14 cellular contexts compared by ENCODE assay signal in genomic region chr12:110687770-110688169, GRCh38. TPM values are rescaled to one million over a fixed set of nuclear protein-coding genes. Genes with fewer than 3 reads are reported as not detected.
DNase-seq lines count a peak whose midpoint lies in the region; ATAC-seq, FAIRE-seq and TF ChIP-seq lines count a peak whose summit lies in the region.
"Had no signal": no experiment of that assay in that cellular context is flagged by ENCODE, and none has a peak within 500 bp of the region (broad histone marks: within the 10 kb centered on the region; RNA-seq: fewer than 3 reads in every experiment).

No MANE protein-coding gene starts in this region.

- H3K27ac ChIP-seq in BLaER1 treated with 17β-estradiol and CSF1 and Interleukin-3, amounts not matched to agents 10 nM and 100 nM: peak overlapping the region in 9 of 11 experiments; percentile 1 to 96 (median 90); a peak in 18 of 22 replicates
- no peak overlapping the region for H3K27ac ChIP-seq in mesendoderm (ENCODE audit: low read depth, low read length)

- peak overlapping the region; percentile 78 for H3K56ac ChIP-seq in mesendoderm (ENCODE audit: low read length)

- H3K9me3 ChIP-seq in BLaER1 treated with 17β-estradiol and CSF1 and Interleukin-3, amounts not matched to agents 10 nM and 100 nM (replicated peaks in 1 of 11): peaks cover 0 to 25% (median 19%) of the 10 kb centered on the region in 11 experiments; a peak in 16 of 22 replicates

- H2BK120ac ChIP-seq in mesendoderm (ENCODE audit: low read depth, low read length): no peak overlapping the region

- H3K23ac ChIP-seq in mesendoderm (ENCODE audit: low read length): no peak overlapping the region

- POLR2A ChIA-PET in WTC11 (lab: Charles Lee): no interaction called here

- H4K20me1 ChIP-seq in BLaER1 treated with 17β-estradiol and CSF1 and Interleukin-3, amounts not matched to agents 10 nM and 100 nM: peaks cover 0 to 23% (median 5%) of the 10 kb centered on the region in 11 experiments; a peak in 9 of 22 replicates

- peaks cover 72 to 79% (median 74%) of the 10 kb centered on the region in 10 experiments for H3K4me1 ChIP-seq in BLaER1 treated with 17β-estradiol and CSF1 and Interleukin-3, amounts not matched to agents 10 nM and 100 nM
- H3K4me1 ChIP-seq in mesendoderm (ENCODE audit: control insufficient read depth, low read depth, low read length): peaks cover 6% of the 10 kb centered on the region

- no peak overlapping the region for H2BK15ac ChIP-seq in mesendoderm (replicated peaks; ENCODE audit: low read depth)

- H3K4me2 ChIP-seq in BLaER1 treated with 17β-estradiol and CSF1 and Interleukin-3, amounts not matched to agents 10 nM and 100 nM: peak overlapping the region; percentile 93 to 100 (median 99)
- no peak overlapping the region for H3K4me2 ChIP-seq in mesendoderm (ENCODE audit: low read length)

- H4K5ac ChIP-seq in mesendoderm (ENCODE audit: low read length): no peak overlapping the region

- DNase-seq in GM12865 (ENCODE audit: low read depth): peak; percentile 61
- DNase-seq in WTC11 (ENCODE audit: low spot score): no peak
- no peak for DNase-seq in mesendoderm
- no peak for DNase-seq in H54 (ENCODE audit: insufficient read length, low spot score)
- no peak for DNase-seq in NCI-H69 (lab: John Stamatoyannopoulos, UW)
- DNase-seq in G401 (ENCODE audit: low spot score): no peak
- DNase-seq: Calu3; central memory CD4-positive, alpha-beta T cell; GOT3; PC-3; stimulated activated CD8-positive, alpha-beta memory T cell treated with anti-CD3 and anti-CD28 coated beads, Interleukin-4, amount 100 ng/mL, for 48 hours had no signal

- no peak for FAIRE-seq in H54 (lab: Jason Lieb, UNC)
- FAIRE-seq: frontal cortex had no signal

- peak overlapping the region; percentile 69 to 91 (median 80) for H3K4me3 ChIP-seq in BLaER1 treated with 17β-estradiol and CSF1 and Interleukin-3, amounts not matched to agents 10 nM and 100 nM
- H3K4me3 ChIP-seq in GM12865 (ENCODE audit: low read depth, low read length) (peak overlapping the region; percentile 77), mesendoderm (ENCODE audit: low read length) (no peak overlapping the region)

- in situ Hi-C loops in G401 (cut with HindIII; ENCODE audit: low sequenced_read_pairs): no loop called here

- CTCF ChIA-PET in WTC11 (lab: Charles Lee): no interaction called here

- no peaks in the 10 kb centered on the region for H3K79me1 ChIP-seq in mesendoderm (ENCODE audit: low read length)

- H4K8ac ChIP-seq in mesendoderm (ENCODE audit: low read depth, low read length): no peak overlapping the region

- no peak overlapping the region for H3K18ac ChIP-seq in mesendoderm (ENCODE audit: low read length)

- H3K36me3 Mint-ChIP-seq in WTC11: peaks cover 8% of the 10 kb centered on the region; the same call in 1 of the 2 replicates

- TF ChIP-seq CTCF in GM12865 (IDR thresholded peaks at IDR 0.05; ENCODE audit: insufficient read depth, low read depth, low read length, missing control alignments): no peak
- TF ChIP-seq CTCF in WTC11 (IDR thresholded peaks at IDR 0.05): no peak

- no CpG with 5 or more reads among the region's 3 CpGs for WGBS in mesendoderm (ENCODE audit: extremely low coverage, insufficient coverage, low lambda C conversion rate)

- H3K27me3 Mint-ChIP-seq in WTC11 (ENCODE audit: low read depth): peaks cover 32% of the 10 kb centered on the region

- H3K27ac Mint-ChIP-seq in WTC11: no peak overlapping the region

- H3K79me2 ChIP-seq in mesendoderm (ENCODE audit: control insufficient read depth, insufficient read depth, low read length): no peaks in the 10 kb centered on the region

- peak overlapping the region; percentile 83 to 93 (median 89) for H3K9ac ChIP-seq in BLaER1 treated with 17β-estradiol and CSF1 and Interleukin-3, amounts not matched to agents 10 nM and 100 nM
- no peak overlapping the region for H3K9ac ChIP-seq in mesendoderm (ENCODE audit: low read length)

- no peak overlapping the region for H3K4ac ChIP-seq in mesendoderm (ENCODE audit: low read depth, low read length)

- H3K27me3 ChIP-seq in BLaER1 treated with 17β-estradiol and CSF1 and Interleukin-3, amounts not matched to agents 10 nM and 100 nM: no peaks in the 10 kb centered on the region
- no peaks in the 10 kb centered on the region for H3K27me3 ChIP-seq in mesendoderm (ENCODE audit: insufficient read depth, low read length, poor library complexity)

- peaks cover 22 to 31% (median 30%) of the 10 kb centered on the region in 11 experiments for H3K36me3 ChIP-seq in BLaER1 treated with 17β-estradiol and CSF1 and Interleukin-3, amounts not matched to agents 10 nM and 100 nM
- no peaks in the 10 kb centered on the region for H3K36me3 ChIP-seq in mesendoderm (ENCODE audit: control insufficient read depth, insufficient read depth, low read length)

- peaks cover 10% of the 10 kb centered on the region; the same call in 1 of the 2 replicates for H3K9me3 Mint-ChIP-seq in WTC11

- peaks cover 20% of the 10 kb centered on the region for H3K4me1 Mint-ChIP-seq in WTC11

- no peak overlapping the region for H2BK5ac ChIP-seq in mesendoderm (ENCODE audit: low read length)

- no peak overlapping the region for H2AK5ac ChIP-seq in mesendoderm (ENCODE audit: low read length)

- TF ChIP-seq POLR2A in H54 (IDR thresholded peaks at IDR 0.05; ENCODE audit: low read depth, low read length): no peak

- H3K4me3 Mint-ChIP-seq in WTC11: peak overlapping the region; percentile 77

- ATAC-seq in WTC11 (no peak), HG03439 (IDR thresholded peaks at IDR 0.05; ENCODE audit: unreplicated experiment) (no peak)
- ATAC-seq: PC-3 had no signal

TF ChIP-seq in WTC11, 78 proteins besides CTCF, POLR2A, EP300 and RAD21:
- TF ChIP-seq ELF4 (CRISPR knock-in tag; IDR thresholded peaks at IDR 0.05; ENCODE audit: low read depth): no peak
- no peak for TF ChIP-seq NR1H2 (CRISPR knock-in tag; IDR thresholded peaks at IDR 0.05)
- no peak for TF ChIP-seq MYBL2 (CRISPR knock-in tag; IDR thresholded peaks at IDR 0.05)
- no peak for TF ChIP-seq TEAD4 (CRISPR knock-in tag; IDR thresholded peaks at IDR 0.05)
- no peak for TF ChIP-seq ESRRA (CRISPR knock-in tag; IDR thresholded peaks at IDR 0.05; ENCODE audit: borderline replicate concordance)
- TF ChIP-seq ZNF263 (CRISPR knock-in tag; IDR thresholded peaks at IDR 0.05; ENCODE audit: low read depth): no peak
- TF ChIP-seq ATF1 (CRISPR knock-in tag; IDR thresholded peaks at IDR 0.05): no peak
- TF ChIP-seq PRRX2 (CRISPR knock-in tag; IDR thresholded peaks at IDR 0.05): no peak
- no peak for TF ChIP-seq E2F4 (CRISPR knock-in tag; IDR thresholded peaks at IDR 0.05; ENCODE audit: borderline replicate concordance, low read depth)
- TF ChIP-seq TEAD1 (CRISPR knock-in tag; IDR thresholded peaks at IDR 0.05): no peak
- TF ChIP-seq KAT7 (CRISPR knock-in tag; IDR thresholded peaks at IDR 0.05; ENCODE audit: borderline replicate concordance): no peak
- TF ChIP-seq FOXP4 (CRISPR knock-in tag; IDR thresholded peaks at IDR 0.05): no peak
- TF ChIP-seq ZNF317 (CRISPR knock-in tag; IDR thresholded peaks at IDR 0.05; ENCODE audit: borderline replicate concordance, low read depth): no peak
- no peak for TF ChIP-seq JUN (CRISPR knock-in tag; IDR thresholded peaks at IDR 0.05)
- TF ChIP-seq CREM (CRISPR knock-in tag; IDR thresholded peaks at IDR 0.05): no peak

RNA-seq across cellular contexts. Expression of gene HVCN1, which starts 1.1 kb away (rescaled TPM):
- 5.7 to 8.4 TPM (median 7.9 TPM) in 3 replicates for total RNA-seq in WTC11 (2021)
- polyA plus RNA-seq in mesendoderm (2013, experiment 1 of 2): 4.6 TPM
- 4.3 TPM for polyA plus RNA-seq in mesendoderm (2013, experiment 2 of 2)
- not detected in 2 replicates for total RNA-seq in G401 (2014; rRNA removed; shearing (Covaris generic))

RNA-seq across cellular contexts. Expression of gene PPP1CC, which starts 54.9 kb away (rescaled TPM):
- total RNA-seq in WTC11 (2021): 313 to 321 TPM (median 316 TPM) in 3 replicates
- 266 TPM for polyA plus RNA-seq in mesendoderm (2013, experiment 1 of 2)
- polyA plus RNA-seq in mesendoderm (2013, experiment 2 of 2): 258 TPM
- total RNA-seq in G401 (2014; rRNA removed; shearing (Covaris generic)): 134 and 200 TPM in 2 replicates
